In the genomic region with DNA sequence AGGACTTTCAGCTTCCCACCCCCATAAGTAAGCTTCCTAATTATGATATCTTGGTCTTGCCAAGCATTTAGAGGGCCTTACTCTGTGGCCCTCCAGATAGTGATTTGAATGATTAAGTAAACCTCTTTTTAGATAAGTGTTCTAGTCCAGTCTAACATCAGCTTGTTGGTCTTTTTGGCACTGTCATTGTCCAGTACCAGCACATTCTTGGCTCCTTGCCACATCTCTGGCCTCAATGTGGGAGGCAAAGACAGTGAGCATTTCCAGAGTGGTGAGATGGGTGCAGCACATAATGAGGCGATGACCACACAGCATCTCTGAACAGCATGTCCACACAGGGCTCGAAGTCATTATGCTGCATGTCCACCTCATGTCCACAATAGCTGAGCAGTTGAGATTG, we compare ENCODE assay signal across 1 cellular context.
TF ChIP-seq lines count a peak whose summit lies in the region.

No MANE protein-coding gene starts in this region.

TF ChIP-seq in K562, 482 proteins besides CTCF, POLR2A, EP300 and RAD21 (continued from another document and continues in another):
- no peak for TF ChIP-seq DACH1 (IDR thresholded peaks at IDR 0.05; ENCODE audit: partially characterized antibody)
- TF ChIP-seq, protein P1, sequence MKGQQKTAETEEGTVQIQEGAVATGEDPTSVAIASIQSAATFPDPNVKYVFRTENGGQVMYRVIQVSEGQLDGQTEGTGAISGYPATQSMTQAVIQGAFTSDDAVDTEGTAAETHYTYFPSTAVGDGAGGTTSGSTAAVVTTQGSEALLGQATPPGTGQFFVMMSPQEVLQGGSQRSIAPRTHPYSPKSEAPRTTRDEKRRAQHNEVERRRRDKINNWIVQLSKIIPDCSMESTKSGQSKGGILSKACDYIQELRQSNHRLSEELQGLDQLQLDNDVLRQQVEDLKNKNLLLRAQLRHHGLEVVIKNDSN (CRISPR knock-in tag; IDR thresholded peaks at IDR 0.05) = no peak
- no peak for TF ChIP-seq SMARCC2 (IDR thresholded peaks at IDR 0.05; ENCODE audit: low read depth)
- 0 out of 2 replicates have a peak, but pooled peaks have one; percentile 11 for TF ChIP-seq STAT5A (IDR thresholded peaks at IDR 0.05; ENCODE audit: borderline replicate concordance, low read length)
- no peak; a peak in 1 of 4 replicates for TF ChIP-seq NONO (IDR thresholded peaks at IDR 0.05; ENCODE audit: low read depth in 2 of 2, low read length in 1 of 2)
- peak; percentile 78 for TF ChIP-seq MAFG (tag; conservative IDR thresholded peaks at IDR 0.05)
- TF ChIP-seq RBM14 (IDR thresholded peaks at IDR 0.05; ENCODE audit: borderline replicate concordance, insufficient read depth, low read depth, low read length) = no peak
- TF ChIP-seq ZBTB1 (CRISPR knock-in tag; IDR thresholded peaks at IDR 0.05; ENCODE audit: borderline replicate concordance, low read depth) = no peak
- TF ChIP-seq STAT5B (CRISPR knock-in tag; IDR thresholded peaks at IDR 0.05) = no peak
- TF ChIP-seq, protein P2, sequence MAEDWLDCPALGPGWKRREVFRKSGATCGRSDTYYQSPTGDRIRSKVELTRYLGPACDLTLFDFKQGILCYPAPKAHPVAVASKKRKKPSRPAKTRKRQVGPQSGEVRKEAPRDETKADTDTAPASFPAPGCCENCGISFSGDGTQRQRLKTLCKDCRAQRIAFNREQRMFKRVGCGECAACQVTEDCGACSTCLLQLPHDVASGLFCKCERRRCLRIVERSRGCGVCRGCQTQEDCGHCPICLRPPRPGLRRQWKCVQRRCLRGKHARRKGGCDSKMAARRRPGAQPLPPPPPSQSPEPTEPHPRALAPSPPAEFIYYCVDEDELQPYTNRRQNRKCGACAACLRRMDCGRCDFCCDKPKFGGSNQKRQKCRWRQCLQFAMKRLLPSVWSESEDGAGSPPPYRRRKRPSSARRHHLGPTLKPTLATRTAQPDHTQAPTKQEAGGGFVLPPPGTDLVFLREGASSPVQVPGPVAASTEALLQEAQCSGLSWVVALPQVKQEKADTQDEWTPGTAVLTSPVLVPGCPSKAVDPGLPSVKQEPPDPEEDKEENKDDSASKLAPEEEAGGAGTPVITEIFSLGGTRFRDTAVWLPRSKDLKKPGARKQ (CRISPR knock-in tag; IDR thresholded peaks at IDR 0.05) = no peak
- TF ChIP-seq SRF (CRISPR knock-in tag; IDR thresholded peaks at IDR 0.05) = no peak
- no peak for TF ChIP-seq NUFIP1 (IDR thresholded peaks at IDR 0.05; ENCODE audit: partially characterized antibody)
- no peak for TF ChIP-seq SRSF7 (optimal IDR thresholded peaks at IDR 0.05; ENCODE audit: low read depth, low read length)
- peak; percentile 48; the same call in 1 of the 2 replicates for TF ChIP-seq TEAD2 (tag; IDR thresholded peaks at IDR 0.05)
- TF ChIP-seq CTBP1 (IDR thresholded peaks at IDR 0.05; ENCODE audit: borderline replicate concordance) = peak; percentile 75
- TF ChIP-seq FOSL1 (tag; conservative IDR thresholded peaks at IDR 0.05) = no peak
- no peak for TF ChIP-seq KLF6 (CRISPR knock-in tag; IDR thresholded peaks at IDR 0.05; ENCODE audit: borderline replicate concordance)
- no peak for TF ChIP-seq HDAC3 (IDR thresholded peaks at IDR 0.05; ENCODE audit: borderline replicate concordance, partially characterized antibody)
- TF ChIP-seq EWSR1 (IDR thresholded peaks at IDR 0.05; ENCODE audit: borderline replicate concordance, low read depth, partially characterized antibody) = no peak
- TF ChIP-seq, protein P3, sequence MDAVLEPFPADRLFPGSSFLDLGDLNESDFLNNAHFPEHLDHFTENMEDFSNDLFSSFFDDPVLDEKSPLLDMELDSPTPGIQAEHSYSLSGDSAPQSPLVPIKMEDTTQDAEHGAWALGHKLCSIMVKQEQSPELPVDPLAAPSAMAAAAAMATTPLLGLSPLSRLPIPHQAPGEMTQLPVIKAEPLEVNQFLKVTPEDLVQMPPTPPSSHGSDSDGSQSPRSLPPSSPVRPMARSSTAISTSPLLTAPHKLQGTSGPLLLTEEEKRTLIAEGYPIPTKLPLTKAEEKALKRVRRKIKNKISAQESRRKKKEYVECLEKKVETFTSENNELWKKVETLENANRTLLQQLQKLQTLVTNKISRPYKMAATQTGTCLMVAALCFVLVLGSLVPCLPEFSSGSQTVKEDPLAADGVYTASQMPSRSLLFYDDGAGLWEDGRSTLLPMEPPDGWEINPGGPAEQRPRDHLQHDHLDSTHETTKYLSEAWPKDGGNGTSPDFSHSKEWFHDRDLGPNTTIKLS (IDR thresholded peaks at IDR 0.05; ENCODE audit: borderline replicate concordance, low read depth) = peak; percentile 79; the same call in 1 of the 2 replicates
- TF ChIP-seq MECOM (CRISPR knock-in tag; IDR thresholded peaks at IDR 0.05) = no peak
- peak; percentile 72 for TF ChIP-seq NFIX (CRISPR knock-in tag; IDR thresholded peaks at IDR 0.05; ENCODE audit: low read depth)
- no peak for TF ChIP-seq HMG20A (CRISPR knock-in tag; conservative IDR thresholded peaks at IDR 0.05)
- no peak for TF ChIP-seq ZNF785 (CRISPR knock-in tag; IDR thresholded peaks at IDR 0.05)
- TF ChIP-seq PCBP1 (IDR thresholded peaks at IDR 0.05; ENCODE audit: low read depth, low read length, poor library complexity, severe bottlenecking) = no peak
- no peak for TF ChIP-seq TRIM28 (IDR thresholded peaks at IDR 0.05)
- TF ChIP-seq ZNF133 (CRISPR knock-in tag; IDR thresholded peaks at IDR 0.05) = no peak
- TF ChIP-seq NCOA6 (IDR thresholded peaks at IDR 0.05) = no peak
- TF ChIP-seq HCFC1 (IDR thresholded peaks at IDR 0.05; ENCODE audit: low read depth, low read length) = no peak
- TF ChIP-seq, protein P4, sequence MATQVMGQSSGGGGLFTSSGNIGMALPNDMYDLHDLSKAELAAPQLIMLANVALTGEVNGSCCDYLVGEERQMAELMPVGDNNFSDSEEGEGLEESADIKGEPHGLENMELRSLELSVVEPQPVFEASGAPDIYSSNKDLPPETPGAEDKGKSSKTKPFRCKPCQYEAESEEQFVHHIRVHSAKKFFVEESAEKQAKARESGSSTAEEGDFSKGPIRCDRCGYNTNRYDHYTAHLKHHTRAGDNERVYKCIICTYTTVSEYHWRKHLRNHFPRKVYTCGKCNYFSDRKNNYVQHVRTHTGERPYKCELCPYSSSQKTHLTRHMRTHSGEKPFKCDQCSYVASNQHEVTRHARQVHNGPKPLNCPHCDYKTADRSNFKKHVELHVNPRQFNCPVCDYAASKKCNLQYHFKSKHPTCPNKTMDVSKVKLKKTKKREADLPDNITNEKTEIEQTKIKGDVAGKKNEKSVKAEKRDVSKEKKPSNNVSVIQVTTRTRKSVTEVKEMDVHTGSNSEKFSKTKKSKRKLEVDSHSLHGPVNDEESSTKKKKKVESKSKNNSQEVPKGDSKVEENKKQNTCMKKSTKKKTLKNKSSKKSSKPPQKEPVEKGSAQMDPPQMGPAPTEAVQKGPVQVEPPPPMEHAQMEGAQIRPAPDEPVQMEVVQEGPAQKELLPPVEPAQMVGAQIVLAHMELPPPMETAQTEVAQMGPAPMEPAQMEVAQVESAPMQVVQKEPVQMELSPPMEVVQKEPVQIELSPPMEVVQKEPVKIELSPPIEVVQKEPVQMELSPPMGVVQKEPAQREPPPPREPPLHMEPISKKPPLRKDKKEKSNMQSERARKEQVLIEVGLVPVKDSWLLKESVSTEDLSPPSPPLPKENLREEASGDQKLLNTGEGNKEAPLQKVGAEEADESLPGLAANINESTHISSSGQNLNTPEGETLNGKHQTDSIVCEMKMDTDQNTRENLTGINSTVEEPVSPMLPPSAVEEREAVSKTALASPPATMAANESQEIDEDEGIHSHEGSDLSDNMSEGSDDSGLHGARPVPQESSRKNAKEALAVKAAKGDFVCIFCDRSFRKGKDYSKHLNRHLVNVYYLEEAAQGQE (CRISPR knock-in tag; IDR thresholded peaks at IDR 0.05; ENCODE audit: low read depth) = no peak
- no peak for TF ChIP-seq SUPT5H (IDR thresholded peaks at IDR 0.05)
- TF ChIP-seq SRSF9 (IDR thresholded peaks at IDR 0.05; ENCODE audit: borderline replicate concordance, low read depth, low read length) = no peak
- TF ChIP-seq, protein P5, sequence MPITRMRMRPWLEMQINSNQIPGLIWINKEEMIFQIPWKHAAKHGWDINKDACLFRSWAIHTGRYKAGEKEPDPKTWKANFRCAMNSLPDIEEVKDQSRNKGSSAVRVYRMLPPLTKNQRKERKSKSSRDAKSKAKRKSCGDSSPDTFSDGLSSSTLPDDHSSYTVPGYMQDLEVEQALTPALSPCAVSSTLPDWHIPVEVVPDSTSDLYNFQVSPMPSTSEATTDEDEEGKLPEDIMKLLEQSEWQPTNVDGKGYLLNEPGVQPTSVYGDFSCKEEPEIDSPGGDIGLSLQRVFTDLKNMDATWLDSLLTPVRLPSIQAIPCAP (CRISPR knock-in tag; IDR thresholded peaks at IDR 0.05; ENCODE audit: borderline replicate concordance) = no peak
- no peak for TF ChIP-seq SRSF3 (IDR thresholded peaks at IDR 0.05; ENCODE audit: insufficient read depth, low read length)
- TF ChIP-seq POLR2H (tag; IDR thresholded peaks at IDR 0.05; ENCODE audit: low read depth) = no peak
- peak in 1 of 2 experiments; percentile 62; a peak in 2 of 4 replicates for TF ChIP-seq HDAC1 (IDR thresholded peaks at IDR 0.05)
- no peak for TF ChIP-seq NBN (IDR thresholded peaks at IDR 0.05; ENCODE audit: low read depth)
- no peak for TF ChIP-seq RBFOX2 (IDR thresholded peaks at IDR 0.05; ENCODE audit: low read depth, low read length)
- TF ChIP-seq ZNF586 (CRISPR knock-in tag; conservative IDR thresholded peaks at IDR 0.05) = no peak
- TF ChIP-seq CREM (IDR thresholded peaks at IDR 0.05; ENCODE audit: low read depth) = peak; percentile 60
- no peak for TF ChIP-seq NFATC3 (IDR thresholded peaks at IDR 0.05)
- TF ChIP-seq CBX8 (IDR thresholded peaks at IDR 0.05; ENCODE audit: borderline replicate concordance, extremely low read depth, low read depth, low read length, poor library complexity, severe bottlenecking) = no peak
- no peak for TF ChIP-seq EZH2 (IDR thresholded peaks at IDR 0.05; ENCODE audit: borderline replicate concordance, low read depth, low read length)
- no peak for TF ChIP-seq FOXP1 (CRISPR knock-in tag; IDR thresholded peaks at IDR 0.05)
- no peak for TF ChIP-seq BRD4 (IDR thresholded peaks at IDR 0.05)
- no peak for TF ChIP-seq PTTG1 (tag; IDR thresholded peaks at IDR 0.05; ENCODE audit: low read depth)
- TF ChIP-seq PHB (CRISPR knock-in tag; IDR thresholded peaks at IDR 0.05) = no peak
- no peak for TF ChIP-seq CEBPB (tag; IDR thresholded peaks at IDR 0.05)
- TF ChIP-seq NR2F6 (CRISPR knock-in tag; IDR thresholded peaks at IDR 0.05) = no peak
- no peak for TF ChIP-seq CBX2 (IDR thresholded peaks at IDR 0.05; ENCODE audit: insufficient read depth, low read length, poor library complexity, severe bottlenecking)
- TF ChIP-seq, protein P6, sequence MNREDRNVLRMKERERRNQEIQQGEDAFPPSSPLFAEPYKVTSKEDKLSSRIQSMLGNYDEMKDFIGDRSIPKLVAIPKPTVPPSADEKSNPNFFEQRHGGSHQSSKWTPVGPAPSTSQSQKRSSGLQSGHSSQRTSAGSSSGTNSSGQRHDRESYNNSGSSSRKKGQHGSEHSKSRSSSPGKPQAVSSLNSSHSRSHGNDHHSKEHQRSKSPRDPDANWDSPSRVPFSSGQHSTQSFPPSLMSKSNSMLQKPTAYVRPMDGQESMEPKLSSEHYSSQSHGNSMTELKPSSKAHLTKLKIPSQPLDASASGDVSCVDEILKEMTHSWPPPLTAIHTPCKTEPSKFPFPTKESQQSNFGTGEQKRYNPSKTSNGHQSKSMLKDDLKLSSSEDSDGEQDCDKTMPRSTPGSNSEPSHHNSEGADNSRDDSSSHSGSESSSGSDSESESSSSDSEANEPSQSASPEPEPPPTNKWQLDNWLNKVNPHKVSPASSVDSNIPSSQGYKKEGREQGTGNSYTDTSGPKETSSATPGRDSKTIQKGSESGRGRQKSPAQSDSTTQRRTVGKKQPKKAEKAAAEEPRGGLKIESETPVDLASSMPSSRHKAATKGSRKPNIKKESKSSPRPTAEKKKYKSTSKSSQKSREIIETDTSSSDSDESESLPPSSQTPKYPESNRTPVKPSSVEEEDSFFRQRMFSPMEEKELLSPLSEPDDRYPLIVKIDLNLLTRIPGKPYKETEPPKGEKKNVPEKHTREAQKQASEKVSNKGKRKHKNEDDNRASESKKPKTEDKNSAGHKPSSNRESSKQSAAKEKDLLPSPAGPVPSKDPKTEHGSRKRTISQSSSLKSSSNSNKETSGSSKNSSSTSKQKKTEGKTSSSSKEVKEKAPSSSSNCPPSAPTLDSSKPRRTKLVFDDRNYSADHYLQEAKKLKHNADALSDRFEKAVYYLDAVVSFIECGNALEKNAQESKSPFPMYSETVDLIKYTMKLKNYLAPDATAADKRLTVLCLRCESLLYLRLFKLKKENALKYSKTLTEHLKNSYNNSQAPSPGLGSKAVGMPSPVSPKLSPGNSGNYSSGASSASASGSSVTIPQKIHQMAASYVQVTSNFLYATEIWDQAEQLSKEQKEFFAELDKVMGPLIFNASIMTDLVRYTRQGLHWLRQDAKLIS (CRISPR knock-in tag; IDR thresholded peaks at IDR 0.05) = no peak
- no peak for TF ChIP-seq BCL6 (CRISPR knock-in tag; IDR thresholded peaks at IDR 0.05)
- TF ChIP-seq GABPA (tag; conservative IDR thresholded peaks at IDR 0.05; ENCODE audit: low read depth) = no peak
- TF ChIP-seq MCM7 (IDR thresholded peaks at IDR 0.05) = no peak
- TF ChIP-seq NFRKB (IDR thresholded peaks at IDR 0.05; ENCODE audit: low read depth) = no peak
- TF ChIP-seq GATAD2A (IDR thresholded peaks at IDR 0.05) = no peak
- TF ChIP-seq ZNF316 (IDR thresholded peaks at IDR 0.05) = peak; percentile 74
- peak; percentile 52; the same call in 1 of the 2 replicates for TF ChIP-seq ATF7 (IDR thresholded peaks at IDR 0.05)
- TF ChIP-seq KAT7 (CRISPR knock-in tag; IDR thresholded peaks at IDR 0.05; ENCODE audit: borderline replicate concordance) = no peak
- no peak for TF ChIP-seq ZNF263 (CRISPR knock-in tag; IDR thresholded peaks at IDR 0.05; ENCODE audit: borderline replicate concordance)
- no peak for TF ChIP-seq ZBTB8A (IDR thresholded peaks at IDR 0.05; ENCODE audit: partially characterized antibody)
- TF ChIP-seq RBM39 (optimal IDR thresholded peaks at IDR 0.05; ENCODE audit: low read depth, low read length) = no peak
- TF ChIP-seq E2F3 (CRISPR knock-in tag; IDR thresholded peaks at IDR 0.05) = no peak
- TF ChIP-seq, protein P7, sequence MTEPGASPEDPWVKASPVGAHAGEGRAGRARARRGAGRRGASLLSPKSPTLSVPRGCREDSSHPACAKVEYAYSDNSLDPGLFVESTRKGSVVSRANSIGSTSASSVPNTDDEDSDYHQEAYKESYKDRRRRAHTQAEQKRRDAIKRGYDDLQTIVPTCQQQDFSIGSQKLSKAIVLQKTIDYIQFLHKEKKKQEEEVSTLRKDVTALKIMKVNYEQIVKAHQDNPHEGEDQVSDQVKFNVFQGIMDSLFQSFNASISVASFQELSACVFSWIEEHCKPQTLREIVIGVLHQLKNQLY (CRISPR knock-in tag; conservative IDR thresholded peaks at IDR 0.05) = no peak
- TF ChIP-seq JUNB (CRISPR knock-in tag; conservative IDR thresholded peaks at IDR 0.05) = no peak
